ENCODE assay signal across 8 cellular contexts in genomic region chr2:168889635-168890005, GRCh38. TPM values are rescaled to one million over a fixed set of nuclear protein-coding genes. Genes with fewer than 3 reads are reported as not detected.
DNase-seq lines count a peak whose midpoint lies in the region; ATAC-seq and TF ChIP-seq lines count a peak whose summit lies in the region.

No MANE protein-coding gene starts in this region.

- no peaks in the 10 kb centered on the region for H3K27me3 ChIP-seq in Loucy (ENCODE audit: insufficient read depth, low read length, poor library complexity, severe bottlenecking)
- no peaks in the 10 kb centered on the region for H3K27me3 ChIP-seq in duodenal mucosa (ENCODE audit: control insufficient read depth in 1 of 2, insufficient read depth in 2 of 2, low read length in 2 of 2)

- H3K9ac ChIP-seq in Loucy (ENCODE audit: low read depth, low read length, poor library complexity, severe bottlenecking) (peak overlapping the region; percentile 92), duodenal mucosa (ENCODE audit: low read depth in 1 of 2, low read length in 2 of 2) (peak overlapping the region; percentile 47 to 65)

- H3K4me1 ChIP-seq in Loucy (ENCODE audit: insufficient read depth, low read length, poor library complexity, severe bottlenecking) (peaks cover 28% of the 10 kb centered on the region), duodenal mucosa (ENCODE audit: control insufficient read depth in 1 of 2, insufficient read depth in 2 of 2, low read length in 2 of 2) (peaks cover 9 to 13% of the 10 kb centered on the region in 2 donors)

- H3K9me3 Mint-ChIP-seq in progenitor cell of endocrine pancreas (ENCODE audit: low read depth): no peaks in the 10 kb centered on the region

- H2AFZ ChIP-seq in Loucy (ENCODE audit: low read length): peak overlapping the region; percentile 86

- H3K9me3 ChIP-seq in Loucy (ENCODE audit: insufficient read depth, low read depth, low read length): no peaks in the 10 kb centered on the region
- no peaks in the 10 kb centered on the region for H3K9me3 ChIP-seq in duodenal mucosa (ENCODE audit: control insufficient read depth in 1 of 2, low read length in 2 of 2)

- H3K4me1 Mint-ChIP-seq in progenitor cell of endocrine pancreas (ENCODE audit: low read depth): peaks cover 5% of the 10 kb centered on the region

- H4K20me1 ChIP-seq in Loucy (ENCODE audit: insufficient read depth, low read length, poor library complexity, severe bottlenecking): no peaks in the 10 kb centered on the region

- H3K36me3 Mint-ChIP-seq in progenitor cell of endocrine pancreas (ENCODE audit: insufficient read depth): peaks cover 4% of the 10 kb centered on the region

- H3K9me2 ChIP-seq in Loucy (replicated peaks; ENCODE audit: low read depth, low read length): no peaks in the 10 kb centered on the region

- H3K27ac Mint-ChIP-seq in progenitor cell of endocrine pancreas: no peak overlapping the region

- no peak overlapping the region for H3K27ac ChIP-seq in duodenal mucosa (ENCODE audit: low read depth, low read length)

- H3K36me3 ChIP-seq in Loucy (ENCODE audit: insufficient read depth, low read length) (no peaks in the 10 kb centered on the region), duodenal mucosa (ENCODE audit: control insufficient read depth in 1 of 2, insufficient read depth in 2 of 2, low read length in 2 of 2) (no peaks in the 10 kb centered on the region)

- ATAC-seq in HG02623 (IDR thresholded peaks at IDR 0.05; ENCODE audit: unreplicated experiment): no peak
- no peak for ATAC-seq in GM18870 (IDR thresholded peaks at IDR 0.05; ENCODE audit: unreplicated experiment)

- H3K4me2 ChIP-seq in Loucy (ENCODE audit: low read depth, low read length, poor library complexity, severe bottlenecking): peak overlapping the region; percentile 96

- TF ChIP-seq CTCF in Loucy (conservative IDR thresholded peaks at IDR 0.05; ENCODE audit: low read length): no peak
- TF ChIP-seq CTCF in progenitor cell of endocrine pancreas (IDR thresholded peaks at IDR 0.05; ENCODE audit: unreplicated experiment): no peak

- no peak for DNase-seq in progenitor cell of endocrine pancreas (ENCODE audit: low spot score, unreplicated experiment)
- no peak for DNase-seq in pons (ENCODE audit: low spot score)
- no peak for DNase-seq in D341Med (ENCODE audit: low spot score)

- H3K27me3 Mint-ChIP-seq in progenitor cell of endocrine pancreas: peaks cover 17% of the 10 kb centered on the region

- H3F3A ChIP-seq in Loucy (ENCODE audit: low read depth): no peaks in the 10 kb centered on the region

- peak overlapping the region; percentile 86 for H3K4me3 Mint-ChIP-seq in progenitor cell of endocrine pancreas (ENCODE audit: low read depth)

- H3K4me3 ChIP-seq in Loucy (ENCODE audit: low read length, poor library complexity, severe bottlenecking): peak overlapping the region; percentile 94
- H3K4me3 ChIP-seq in duodenal mucosa (ENCODE audit: low read depth in 1 of 2, low read length in 2 of 2): peak overlapping the region; percentile 84 to 91

- peaks cover 45% of the 10 kb centered on the region for H3K79me2 ChIP-seq in Loucy (ENCODE audit: insufficient read depth, low read length)

- TF ChIP-seq POLR2A in GM19099 (IDR thresholded peaks at IDR 0.05; ENCODE audit: extremely low read depth, insufficient read length, low read depth): peak; percentile 1

RNA-seq across cellular contexts. Expression of gene SPC25, which starts 0.6 kb away (rescaled TPM):
- total RNA-seq in progenitor cell of endocrine pancreas: 14.5 and 15.8 TPM in 2 replicates

RNA-seq across cellular contexts. Expression of gene G6PC2, which starts 11.5 kb away (rescaled TPM):
- not detected in 2 replicates for total RNA-seq in progenitor cell of endocrine pancreas
